8 cellular contexts compared by ENCODE assay signal in genomic region chr16:35590913-35591312, GRCh38.
A peak's percentile ranks its signal among the peaks of the same experiment; 100 is the strongest.
DNase-seq lines count a peak whose midpoint lies in the region; ATAC-seq, FAIRE-seq and TF ChIP-seq lines count a peak whose summit lies in the region.
"Not testable (repeated sequence)": the region's sequence is repeated elsewhere in the genome, so short reads cannot be mapped to it uniquely, and the experiment has no call there.

No MANE protein-coding gene starts in this region.

- H3K23me2 ChIP-seq in H9 (ENCODE audit: insufficient read length, low read depth, low read length, poor library complexity, severe bottlenecking): not testable (repeated sequence)

- not testable (repeated sequence) for H3K18ac ChIP-seq in H9 (ENCODE audit: insufficient read length, low read depth, low read length)

- not testable (repeated sequence) for H3K4me1 Mint-ChIP-seq in H9, WTC11

- H3K23ac ChIP-seq in H9 (ENCODE audit: insufficient read length, low read depth, low read length): not testable (repeated sequence)

- peak; percentile 8 for DNase-seq in DMS 273 treated with DMSO at 0.1 percent for 48 hours (lab: John Stamatoyannopoulos, UW)
- not testable (repeated sequence) for DNase-seq in H9, heart right ventricle
- DNase-seq in Kasumi-1 (lab: John Stamatoyannopoulos, UW): peak; percentile 8 to 10
- DNase-seq in NCI-H2227 (lab: John Stamatoyannopoulos, UW; ENCODE audit: unreplicated experiment): peak; percentile 23
- DNase-seq in PC-9: peak in 1 of 2 experiments; percentile 37
- DNase-seq in WTC11 (ENCODE audit: low spot score): peak; percentile 11
- DNase-seq in urothelium cell line (ENCODE audit: low spot score): peak; percentile 22

- H3K9me3 ChIP-seq in H9 (ENCODE audit: control insufficient read depth, low read depth, low read length) (peaks cover 84% of the 10 kb centered on the region), heart right ventricle (peaks cover 0 to 40% (median 0%) of the 10 kb centered on the region in 11 donors)
- not testable (repeated sequence) for H3K9me3 ChIP-seq in PC-9 (ENCODE audit: insufficient read depth, low read depth)

- not testable (repeated sequence) for H2BK5ac ChIP-seq in H9 (ENCODE audit: insufficient read length, low read length)

- H4K5ac ChIP-seq in H9 (ENCODE audit: insufficient read length, low read depth, low read length): not testable (repeated sequence)

- H3K4me3 Mint-ChIP-seq in H9, WTC11: not testable (repeated sequence)

- not testable (repeated sequence) for ATAC-seq in WTC11, heart right ventricle

- not testable (repeated sequence) for H3T11ph ChIP-seq in H9 (ENCODE audit: low read length)

- H2BK12ac ChIP-seq in H9 (ENCODE audit: insufficient read length, low read depth, low read length): not testable (repeated sequence)

- H3K36me3 ChIP-seq in PC-9 (ENCODE audit: low read depth); heart right ventricle: not testable (repeated sequence)

- not testable (repeated sequence) for H3K27me3 Mint-ChIP-seq in H9 (ENCODE audit: low read depth); WTC11 (ENCODE audit: low read depth)

- H3K9ac ChIP-seq in H9 (ENCODE audit: extremely low read depth, insufficient read length, low read length): not testable (repeated sequence)

- H3K27ac Mint-ChIP-seq in H9, WTC11: not testable (repeated sequence)

- CTCF ChIA-PET in PC-9 (lab: Charles Lee); WTC11 (lab: Charles Lee): not testable (repeated sequence)

- H3K36me3 Mint-ChIP-seq in H9 (ENCODE audit: insufficient read depth in 1 of 3, low read depth in 3 of 3): peaks cover 7 to 31% (median 10%) of the 10 kb centered on the region in 3 experiments; a peak in 5 of 7 replicates
- peaks cover 65% of the 10 kb centered on the region for H3K36me3 Mint-ChIP-seq in WTC11

- not testable (repeated sequence) for H3K4me1 ChIP-seq in H9 (ENCODE audit: insufficient read depth, low read length); PC-9 (replicated peaks; ENCODE audit: insufficient read depth); heart right ventricle

- not testable (repeated sequence) for BruUV-seq in PC-9 (replicated peaks; lab: Mats Ljungman, UMichigan)

- not testable (repeated sequence) for H3K9me2 ChIP-seq in PC-9 (ENCODE audit: insufficient read depth)

- H3K27ac ChIP-seq in H9 (ENCODE audit: insufficient read length, low read depth, low read length); PC-9; heart right ventricle: not testable (repeated sequence)

- H3K56ac ChIP-seq in H9 (ENCODE audit: insufficient read length, low read depth, low read length): not testable (repeated sequence)

- H3K9me3 Mint-ChIP-seq in H9: peaks cover 87 to 92% of the 10 kb centered on the region in 2 experiments
- H3K9me3 Mint-ChIP-seq in WTC11: peaks cover 63% of the 10 kb centered on the region

- H4K91ac ChIP-seq in H9 (ENCODE audit: insufficient read length, low read depth, low read length): not testable (repeated sequence)

- not testable (repeated sequence) for H2AK5ac ChIP-seq in H9 (ENCODE audit: insufficient read length, low read length)

- WGBS in H9 (ENCODE audit: extremely low coverage, insufficient read length, low lambda C conversion rate): no CpG with 5 or more reads among the region's 7 CpGs
- 60 to 63% methylated on average over 7 of the region's 7 CpGs for WGBS in heart right ventricle, 2 donors

- not testable (repeated sequence) for H3F3A ChIP-seq in PC-9 (ENCODE audit: insufficient read depth, low read depth)

- POLR2A ChIA-PET in PC-9 (lab: Charles Lee; ENCODE audit: unreplicated experiment); WTC11 (lab: Charles Lee): not testable (repeated sequence)

- H3K14ac ChIP-seq in H9 (ENCODE audit: insufficient read depth, low read length): not testable (repeated sequence)

- H2BK120ac ChIP-seq in H9 (ENCODE audit: low read depth, low read length, poor library complexity, severe bottlenecking): not testable (repeated sequence)

- TF ChIP-seq CTCF in H9 (conservative IDR thresholded peaks at IDR 0.05) (peak; percentile 39; the same call in 2 of the 3 replicates), PC-9 (conservative IDR thresholded peaks at IDR 0.05) (peak; percentile 88), heart right ventricle (IDR thresholded peaks at IDR 0.05) (peak in 7 of 9 donors; percentile 24 to 55 (median 38))
- not testable (repeated sequence) for TF ChIP-seq CTCF in WTC11 (IDR thresholded peaks at IDR 0.05)

- H3K4ac ChIP-seq in H9 (ENCODE audit: low read depth, low read length): not testable (repeated sequence)

- H3K79me2 ChIP-seq in H9 (ENCODE audit: insufficient read depth, low read length); PC-9 (ENCODE audit: low read depth): not testable (repeated sequence)

- intact Hi-C loops in PC-9 (cut with micrococcal nuclease; ENCODE audit: unreplicated experiment); heart right ventricle (cut with DNase I): not testable (repeated sequence)

- H4K20me1 ChIP-seq in H9 (ENCODE audit: control insufficient read depth, insufficient read depth, insufficient read length); PC-9 (ENCODE audit: insufficient read depth): not testable (repeated sequence)

- H2BK15ac ChIP-seq in H9 (ENCODE audit: low read depth, low read length): not testable (repeated sequence)

- H3K79me1 ChIP-seq in H9 (ENCODE audit: insufficient read depth, low read depth, low read length, poor library complexity, severe bottlenecking): not testable (repeated sequence)

- not testable (repeated sequence) for H2AFZ ChIP-seq in H9 (ENCODE audit: low read length); PC-9

- not testable (repeated sequence) for FAIRE-seq in urothelium cell line (lab: Jason Lieb, UNC)

- not testable (repeated sequence) for H3K27me3 ChIP-seq in H9 (ENCODE audit: insufficient read depth, low read length); PC-9 (ENCODE audit: insufficient read depth, low read depth); heart right ventricle

- H2BK20ac ChIP-seq in H9 (ENCODE audit: low read depth, low read length, poor library complexity, severe bottlenecking): not testable (repeated sequence)

- H3K4me3 ChIP-seq in PC-9, heart right ventricle: not testable (repeated sequence)

- H3K4me2 ChIP-seq in H9 (ENCODE audit: insufficient read depth, insufficient read length, low read length); PC-9: not testable (repeated sequence)

- H4K8ac ChIP-seq in H9 (replicated peaks; ENCODE audit: insufficient read length, low read depth, low read length): not testable (repeated sequence)
